Comparison of ENCODE assay signal across 8 cellular contexts in the genomic region with DNA sequence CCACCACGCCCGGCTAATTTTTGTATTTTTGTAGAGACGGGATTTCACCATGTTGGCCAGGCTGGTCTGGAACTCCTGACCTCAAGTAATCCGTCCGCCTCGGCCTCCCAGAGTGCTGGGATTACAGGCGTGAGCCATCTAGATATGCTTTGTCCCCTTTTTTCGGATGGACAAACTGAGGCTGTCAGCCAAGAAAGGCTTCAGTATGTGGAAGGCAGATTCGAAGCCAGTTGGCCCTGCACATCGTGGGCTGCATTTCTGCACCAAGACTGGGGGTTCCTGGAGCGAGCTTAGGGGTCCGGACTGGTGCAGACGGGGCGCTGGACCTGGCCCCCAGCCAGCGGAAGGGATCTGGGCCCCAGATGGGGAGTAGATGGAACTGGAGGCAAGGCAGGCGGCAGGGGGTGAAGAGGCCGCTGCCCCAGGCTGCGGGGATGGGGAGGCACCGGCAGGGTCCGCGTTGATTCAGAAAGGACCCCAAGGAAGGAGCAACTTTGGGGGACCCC. TPM values are rescaled to one million over a fixed set of nuclear protein-coding genes. Genes with fewer than 3 reads are reported as not detected.
A peak's percentile ranks its signal among the peaks of the same experiment; 100 is the strongest.
DNase-seq lines count a peak whose midpoint lies in the region; ATAC-seq and TF ChIP-seq lines count a peak whose summit lies in the region.

No MANE protein-coding gene starts in this region.

- no peak overlapping the region for H2AFZ ChIP-seq in OCI-LY3 (ENCODE audit: low read depth, low read length)

- no peaks in the 10 kb centered on the region for H3K36me3 ChIP-seq in OCI-LY3 (replicated peaks; ENCODE audit: low read depth, low read length)
- no peaks in the 10 kb centered on the region for H3K36me3 ChIP-seq in sigmoid colon

- peaks cover 32% of the 10 kb centered on the region for H3K4me1 ChIP-seq in OCI-LY3 (ENCODE audit: low read length)
- peaks cover 0 to 38% (median 34%) of the 10 kb centered on the region in 4 donors for H3K4me1 ChIP-seq in sigmoid colon

- H3K4me2 ChIP-seq in OCI-LY3 (ENCODE audit: low read length), result peak overlapping the region; percentile 83

- no peak for TF ChIP-seq POLR2A in sigmoid colon (IDR thresholded peaks at IDR 0.05)

- H3K4me3 ChIP-seq in OCI-LY3 (ENCODE audit: low read length) (peak overlapping the region; percentile 80), fibroblast of mammary gland (ENCODE audit: control insufficient read depth, low read depth, low read length) (peak overlapping the region; percentile 64), sigmoid colon (peak overlapping the region; percentile 62 to 94 (median 74))

- H3K27me3 ChIP-seq in OCI-LY3 (ENCODE audit: low read depth, low read length) (no peaks in the 10 kb centered on the region), sigmoid colon (no peaks in the 10 kb centered on the region)

- 44 to 54% methylated on average over 21 of the region's 21 CpGs for whole genome bisulfite sequencing in sigmoid colon, 2 donors

- DNase-seq in GM19238 (ENCODE audit: insufficient read length, low spot score) (peak; percentile 43), fibroblast of mammary gland (ENCODE audit: low read depth) (no peak), sigmoid colon (no peak), NCI-H2107 treated with DMSO at 0.1 percent for 48 hours (lab: John Stamatoyannopoulos, UW; ENCODE audit: unreplicated experiment) (no peak)

- H3K9me3 ChIP-seq in OCI-LY3 (ENCODE audit: insufficient read depth, low read length) (no peaks in the 10 kb centered on the region), sigmoid colon (no peaks in the 10 kb centered on the region)

- intact Hi-C loops in sigmoid colon (cut with DNase I), result loop anchor here (5.0 kb wide), 1 partner anchor 36 kb away; no protein-coding TSS in a partner anchor

- ATAC-seq in HG03159 (IDR thresholded peaks at IDR 0.05; ENCODE audit: unreplicated experiment) (no peak), HG03095 (IDR thresholded peaks at IDR 0.05; ENCODE audit: unreplicated experiment) (no peak), GM21390 (IDR thresholded peaks at IDR 0.05; ENCODE audit: unreplicated experiment) (no peak)

- H4K20me1 ChIP-seq in OCI-LY3 (ENCODE audit: insufficient read depth, low read length), result no peaks in the 10 kb centered on the region

- H3K9ac ChIP-seq in OCI-LY3 (ENCODE audit: low read length), result peak overlapping the region; percentile 91

- no peaks in the 10 kb centered on the region for H3K79me2 ChIP-seq in OCI-LY3 (ENCODE audit: low read length)

- TF ChIP-seq CTCF in OCI-LY3 (IDR thresholded peaks at IDR 0.05; ENCODE audit: low read depth, low read length), result 0 out of 2 replicates have a peak, but pooled peaks have one; percentile 5
- no peak for TF ChIP-seq CTCF in fibroblast of mammary gland (conservative IDR thresholded peaks at IDR 0.05; ENCODE audit: control insufficient read depth, insufficient read depth, low read depth, low read length)
- no peak for TF ChIP-seq CTCF in sigmoid colon (IDR thresholded peaks at IDR 0.05)

- H3K27ac ChIP-seq in OCI-LY3 (ENCODE audit: low read length) (peak overlapping the region; percentile 86), sigmoid colon (peak overlapping the region; percentile 96 to 100 (median 98))

- no peak for TF ChIP-seq EP300 in sigmoid colon (IDR thresholded peaks at IDR 0.05)

RNA-seq across cellular contexts. Expression of gene JUND, which starts 9.7 kb away (rescaled TPM):
- total RNA-seq in sigmoid colon, result 100 to 1,000 TPM; 163 to 369 (median 230) TPM
- polyA plus RNA-seq in sigmoid colon, result 100 to 1,000 TPM; 179 to 221 (median 180) TPM

RNA-seq across cellular contexts. Expression of gene IQCN, which starts 16.8 kb away (rescaled TPM):
- 1 to 10 TPM; 1.4 to 5.8 (median 2.9) TPM for total RNA-seq in sigmoid colon
- polyA plus RNA-seq in sigmoid colon, result 1 to 10 TPM; 1.2 to 4.4 (median 3.4) TPM

RNA-seq across cellular contexts. Expression of gene LSM4, which starts 31.8 kb away (rescaled TPM):
- total RNA-seq in sigmoid colon, result 100 to 1,000 TPM in 3 of 4 donors, 10 to 100 TPM in 1; 89.1 to 144 (median 119) TPM
- 100 to 1,000 TPM; 214 to 285 (median 256) TPM for polyA plus RNA-seq in sigmoid colon

RNA-seq across cellular contexts. Expression of gene PGPEP1, which starts 49.3 kb away (rescaled TPM):
- total RNA-seq in sigmoid colon, result 10 to 100 TPM; 15.0 to 26.0 (median 16.6) TPM
- polyA plus RNA-seq in sigmoid colon, result 10 to 100 TPM; 14.4 to 36.9 (median 31.7) TPM
